In genomic region chr17:55641559-55642160, GRCh38 we compare ENCODE assay signal across 1 cellular context.
TF ChIP-seq lines count a peak whose summit lies in the region.

No MANE protein-coding gene starts in this region.

TF ChIP-seq in K562, 482 proteins besides CTCF, POLR2A, EP300 and RAD21 (continued from another document):
- TF ChIP-seq CHAMP1 (IDR thresholded peaks at IDR 0.05), result no peak
TF ChIP-seq in K562: peak in this region for 2.
